Comparison of ENCODE assay signal across 11 cellular contexts in genomic region chrX:78658851-78659744, GRCh38. TPM values are rescaled to one million over a fixed set of nuclear protein-coding genes. Genes with fewer than 3 reads are reported as not detected.
DNase-seq lines count a peak whose midpoint lies in the region; ATAC-seq, FAIRE-seq and TF ChIP-seq lines count a peak whose summit lies in the region.
"Had no signal": no experiment of that assay in that cellular context is flagged by ENCODE, and none has a peak within 500 bp of the region (broad histone marks: within the 10 kb centered on the region; RNA-seq: fewer than 3 reads in every experiment).

A gene with protein sequence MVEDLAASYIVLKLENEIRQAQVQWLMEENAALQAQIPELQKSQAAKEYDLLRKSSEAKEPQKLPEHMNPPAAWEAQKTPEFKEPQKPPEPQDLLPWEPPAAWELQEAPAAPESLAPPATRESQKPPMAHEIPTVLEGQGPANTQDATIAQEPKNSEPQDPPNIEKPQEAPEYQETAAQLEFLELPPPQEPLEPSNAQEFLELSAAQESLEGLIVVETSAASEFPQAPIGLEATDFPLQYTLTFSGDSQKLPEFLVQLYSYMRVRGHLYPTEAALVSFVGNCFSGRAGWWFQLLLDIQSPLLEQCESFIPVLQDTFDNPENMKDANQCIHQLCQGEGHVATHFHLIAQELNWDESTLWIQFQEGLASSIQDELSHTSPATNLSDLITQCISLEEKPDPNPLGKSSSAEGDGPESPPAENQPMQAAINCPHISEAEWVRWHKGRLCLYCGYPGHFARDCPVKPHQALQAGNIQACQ (minus strand): TSS chrX:78659328. CDS start chrX:78658420, 908 bp downstream.

- peaks cover 2% of the 10 kb centered on the region for H3K27me3 Mint-ChIP-seq in activated naive CD8-positive, alpha-beta T cell treated with anti-CD3 and anti-CD28 coated beads, Interleukin-2, amount 10 ng/mL, durations not matched to agents 7 days and 5 days
- no peaks in the 10 kb centered on the region for H3K27me3 Mint-ChIP-seq in activated naive CD8-positive, alpha-beta T cell treated with anti-CD3 and anti-CD28 coated beads, Interleukin-2, amount 50 U/mL, for 24 hours

- intact Hi-C loops in tibial artery (cut with DNase I; ENCODE audit: low total_unique reads) = loop anchor here (2.0 kb wide), 1 partner anchor 36 kb away; no protein-coding TSS in a partner anchor

- H3K27ac ChIP-seq in tibial artery = peak within 1 kb of the TSS; percentile 44 to 59

- POLR2A ChIA-PET in activated naive CD8-positive, alpha-beta T cell treated with anti-CD3 and anti-CD28 coated beads, Interleukin-2, amount 10 ng/mL, durations not matched to agents 7 days and 5 days (lab: Charles Lee) = interaction anchor here (0.7 kb wide), 1 partner anchor 598 kb away, joined by 5 read pairs; no protein-coding TSS in a partner anchor

- ATAC-seq in activated naive CD8-positive, alpha-beta T cell treated with anti-CD3 and anti-CD28 coated beads, Interleukin-2, amount 10 ng/mL, durations not matched to agents 7 days and 5 days (ENCODE audit: low read depth) = no peak
- no peak for ATAC-seq in activated naive CD8-positive, alpha-beta T cell treated with anti-CD3 and anti-CD28 coated beads, Interleukin-2, amount 50 U/mL, for 24 hours
- ATAC-seq in HG03139 (IDR thresholded peaks at IDR 0.05; ENCODE audit: unreplicated experiment) = no peak
- ATAC-seq in HG03565 (IDR thresholded peaks at IDR 0.05; ENCODE audit: unreplicated experiment) = no peak

- no peaks in the 10 kb centered on the region for H3K9me3 ChIP-seq in tibial artery

- no peaks in the 10 kb centered on the region for H3K27me3 ChIP-seq in tibial artery

- peaks cover 0 to 16% (median 0%) of the 10 kb centered on the region in 4 donors for H3K4me1 ChIP-seq in tibial artery

- peak within 1 kb of the TSS; percentile 45 for H3K4me3 Mint-ChIP-seq in activated naive CD8-positive, alpha-beta T cell treated with anti-CD3 and anti-CD28 coated beads, Interleukin-2, amount 10 ng/mL, durations not matched to agents 7 days and 5 days
- H3K4me3 Mint-ChIP-seq in activated naive CD8-positive, alpha-beta T cell treated with anti-CD3 and anti-CD28 coated beads, Interleukin-2, amount 50 U/mL, for 24 hours = no peak within 1 kb of the TSS
- H3K4me3 Mint-ChIP-seq: nephron progenitor cell had no signal

- FAIRE-seq in RCC 7860 (lab: Jason Lieb, UNC) = peak; percentile 94

- TF ChIP-seq CTCF in fibroblast of mammary gland (conservative IDR thresholded peaks at IDR 0.05; ENCODE audit: control insufficient read depth, insufficient read depth, low read depth, low read length) (no peak), tibial artery (IDR thresholded peaks at IDR 0.05) (no peak)

- H3K36me3 Mint-ChIP-seq in activated naive CD8-positive, alpha-beta T cell treated with anti-CD3 and anti-CD28 coated beads, Interleukin-2, amount 10 ng/mL, durations not matched to agents 7 days and 5 days = peaks cover 5% of the 10 kb centered on the region
- no peaks in the 10 kb centered on the region for H3K36me3 Mint-ChIP-seq in activated naive CD8-positive, alpha-beta T cell treated with anti-CD3 and anti-CD28 coated beads, Interleukin-2, amount 50 U/mL, for 24 hours (ENCODE audit: low read depth)

- H3K4me3 ChIP-seq in fibroblast of mammary gland (ENCODE audit: control insufficient read depth, low read depth, low read length) (no peak within 1 kb of the TSS), tibial artery (no peak within 1 kb of the TSS)

- no peaks in the 10 kb centered on the region for H3K36me3 ChIP-seq in tibial artery

- no peaks in the 10 kb centered on the region for H3K9me3 Mint-ChIP-seq in activated naive CD8-positive, alpha-beta T cell treated with anti-CD3 and anti-CD28 coated beads, Interleukin-2, amount 10 ng/mL, durations not matched to agents 7 days and 5 days
- no peaks in the 10 kb centered on the region for H3K9me3 Mint-ChIP-seq in activated naive CD8-positive, alpha-beta T cell treated with anti-CD3 and anti-CD28 coated beads, Interleukin-2, amount 50 U/mL, for 24 hours

- peak within 1 kb of the TSS; percentile 52 for H3K27ac Mint-ChIP-seq in activated naive CD8-positive, alpha-beta T cell treated with anti-CD3 and anti-CD28 coated beads, Interleukin-2, amount 10 ng/mL, durations not matched to agents 7 days and 5 days
- H3K27ac Mint-ChIP-seq in activated naive CD8-positive, alpha-beta T cell treated with anti-CD3 and anti-CD28 coated beads, Interleukin-2, amount 50 U/mL, for 24 hours = no peak within 1 kb of the TSS
- H3K27ac Mint-ChIP-seq: nephron progenitor cell had no signal

- DNase-seq in activated naive CD8-positive, alpha-beta T cell treated with anti-CD3 and anti-CD28 coated beads, Interleukin-2, amount 10 ng/mL, durations not matched to agents 7 days and 5 days = no peak
- no peak for DNase-seq in activated naive CD8-positive, alpha-beta T cell treated with anti-CD3 and anti-CD28 coated beads, Interleukin-2, amount 50 U/mL, for 24 hours
- peak; percentile 66 for DNase-seq in RCC 7860 (ENCODE audit: low spot score)
- DNase-seq in fibroblast of mammary gland (ENCODE audit: low read depth) = peak; percentile 86
- no peak for DNase-seq in tibial artery
- no peak for DNase-seq in pons (ENCODE audit: low spot score)
- DNase-seq: activated gamma-delta T cell treated with Interleukin-2 at 50 U/mL for 16 hours, NCI-H187, nephron progenitor cell had no signal

- peaks cover 17% of the 10 kb centered on the region for H3K4me1 Mint-ChIP-seq in activated naive CD8-positive, alpha-beta T cell treated with anti-CD3 and anti-CD28 coated beads, Interleukin-2, amount 10 ng/mL, durations not matched to agents 7 days and 5 days
- peaks cover 16% of the 10 kb centered on the region for H3K4me1 Mint-ChIP-seq in activated naive CD8-positive, alpha-beta T cell treated with anti-CD3 and anti-CD28 coated beads, Interleukin-2, amount 50 U/mL, for 24 hours
- H3K4me1 Mint-ChIP-seq: nephron progenitor cell had no signal

RNA-seq across cellular contexts. Expression of the gene that starts here (rescaled TPM):
- not detected for total RNA-seq in activated naive CD8-positive, alpha-beta T cell treated with anti-CD3 and anti-CD28 coated beads, Interleukin-2, amount 10 ng/mL, durations not matched to agents 7 days and 5 days

Comparison
In these comparisons a context has a peak if more than half of its experiments do, and no peak if none do; other contexts are left out.
1. DNase-seq: peak in RCC 7860 (single experiment) and fibroblast of mammary gland (single experiment); none in activated naive CD8-positive, alpha-beta T cell treated with anti-CD3 and anti-CD28 coated beads, Interleukin-2, amount 10 ng/mL, durations not matched to agents 7 days and 5 days (single experiment), activated naive CD8-positive, alpha-beta T cell treated with anti-CD3 and anti-CD28 coated beads, Interleukin-2, amount 50 U/mL, for 24 hours (single experiment), tibial artery (0 of 2) and pons (single experiment).